ENCODE assay signal across 30 cellular contexts in genomic region chr10:91680521-91680920, GRCh38. TPM values are rescaled to one million over a fixed set of nuclear protein-coding genes. Genes with fewer than 3 reads are reported as not detected.
"Had no signal": no experiment of that assay in that cellular context is flagged by ENCODE, and none has a peak within 500 bp of the region (broad histone marks: within the 10 kb centered on the region; RNA-seq: fewer than 3 reads in every experiment).

No MANE protein-coding gene starts in this region.

- ATAC-seq: left cardiac atrium; left lobe of liver; left ventricle myocardium superior; lower lobe of right lung; naive thymus-derived CD8-positive, alpha-beta T cell; pancreas; right cardiac atrium; sciatic nerve; stimulated activated naive B cell treated with anti-CD40 and anti-IgM and Interleukin-4, amounts not matched to agents 10 μg/mL and 1 μg/mL and 100 μg/mL, for 72 hours; stimulated activated naive CD8-positive, alpha-beta T cell treated with anti-CD3 and anti-CD28 coated beads, Interleukin-15, Interleukin-2, amounts not matched to agents 100 U/mL and 50 U/mL, for 24 hours had no signal

- H3K4me3 Mint-ChIP-seq: naive thymus-derived CD8-positive, alpha-beta T cell; nephron; neural crest cell; stimulated activated naive B cell treated with anti-CD40 and anti-IgM and Interleukin-4, amounts not matched to agents 10 μg/mL and 1 μg/mL and 100 μg/mL, for 72 hours had no signal

- H3K4me1 ChIP-seq: lower lobe of right lung, pancreas, prostate gland, thyroid gland, transverse colon, upper lobe of left lung, vagina had no signal

- H3K36me3 Mint-ChIP-seq: naive thymus-derived CD8-positive, alpha-beta T cell; stimulated activated naive B cell treated with anti-CD40 and anti-IgM and Interleukin-4, amounts not matched to agents 10 μg/mL and 1 μg/mL and 100 μg/mL, for 72 hours had no signal

- H3K4me3 ChIP-seq: lower lobe of right lung, pancreas, prostate gland, skin epidermis, stomach, testis, thyroid gland, transverse colon, upper lobe of left lung, vagina had no signal

- H3K36me3 ChIP-seq: lower lobe of right lung, pancreas, prostate gland, stomach, thyroid gland, transverse colon, upper lobe of left lung, vagina had no signal

- H3K9me3 Mint-ChIP-seq: naive thymus-derived CD8-positive, alpha-beta T cell; nephron; neural crest cell; stimulated activated naive B cell treated with anti-CD40 and anti-IgM and Interleukin-4, amounts not matched to agents 10 μg/mL and 1 μg/mL and 100 μg/mL, for 72 hours had no signal

- H3K9me3 ChIP-seq: lower lobe of right lung, pancreas, prostate gland, stomach, testis, thyroid gland, transverse colon, upper lobe of left lung, vagina had no signal

- H3K27ac ChIP-seq: lower lobe of right lung, pancreas, prostate gland, skin epidermis, stomach, testis, thyroid gland, transverse colon, upper lobe of left lung, vagina had no signal

- H3K27me3 ChIP-seq: pancreas, stomach, testis, thyroid gland, transverse colon, upper lobe of left lung, vagina had no signal

- DNase-seq: islet precursor cell; kidney glomerular epithelial cell; left cardiac atrium; left ventricle myocardium superior; lower lobe of right lung; mammary epithelial cell; mesenchymal stem cell; naive thymus-derived CD8-positive, alpha-beta T cell; pancreas; posterior cingulate gyrus; retina; right cardiac atrium; stimulated activated CD4-positive, alpha-beta T cell treated with anti-CD3 and anti-CD28 coated beads, Interleukin-12 subunit alpha, Interleukin-12 subunit beta, amount 100 ng/mL, for 4 hours; stimulated activated CD4-positive, alpha-beta T cell treated with anti-CD3 and anti-CD28 coated beads, Interleukin-15, amount 100 ng/mL, for 24 hours; stimulated activated CD4-positive, alpha-beta T cell treated with anti-CD3 and anti-CD28 coated beads, Interleukin-2, amount 100 ng/mL, for 24 hours; stimulated activated CD4-positive, alpha-beta T cell treated with anti-CD3 and anti-CD28 coated beads, Interleukin-4, amount 100 ng/mL, for 1 hour; stimulated activated naive B cell treated with anti-CD40 and anti-IgM and Interleukin-4, amounts not matched to agents 10 μg/mL and 1 μg/mL and 100 μg/mL, for 72 hours; stimulated activated naive CD8-positive, alpha-beta T cell treated with anti-CD3 and anti-CD28 coated beads, Interleukin-15, Interleukin-2, amounts not matched to agents 100 U/mL and 50 U/mL, for 24 hours; stomach; testis; thyroid gland; transverse colon; upper lobe of left lung had no signal

- H3K27ac Mint-ChIP-seq: naive thymus-derived CD8-positive, alpha-beta T cell; nephron; stimulated activated naive B cell treated with anti-CD40 and anti-IgM and Interleukin-4, amounts not matched to agents 10 μg/mL and 1 μg/mL and 100 μg/mL, for 72 hours had no signal

- H3K4me1 Mint-ChIP-seq: naive thymus-derived CD8-positive, alpha-beta T cell; neural crest cell; stimulated activated naive B cell treated with anti-CD40 and anti-IgM and Interleukin-4, amounts not matched to agents 10 μg/mL and 1 μg/mL and 100 μg/mL, for 72 hours had no signal

RNA-seq across cellular contexts. Expression of gene PPP1R3C, which starts 47.6 kb away (rescaled TPM):
- total RNA-seq: naive thymus-derived CD8-positive, alpha-beta T cell had no signal
- polyA plus RNA-seq: naive thymus-derived CD8-positive, alpha-beta T cell had no signal
